13 cellular contexts compared by ENCODE assay signal in the genomic region with DNA sequence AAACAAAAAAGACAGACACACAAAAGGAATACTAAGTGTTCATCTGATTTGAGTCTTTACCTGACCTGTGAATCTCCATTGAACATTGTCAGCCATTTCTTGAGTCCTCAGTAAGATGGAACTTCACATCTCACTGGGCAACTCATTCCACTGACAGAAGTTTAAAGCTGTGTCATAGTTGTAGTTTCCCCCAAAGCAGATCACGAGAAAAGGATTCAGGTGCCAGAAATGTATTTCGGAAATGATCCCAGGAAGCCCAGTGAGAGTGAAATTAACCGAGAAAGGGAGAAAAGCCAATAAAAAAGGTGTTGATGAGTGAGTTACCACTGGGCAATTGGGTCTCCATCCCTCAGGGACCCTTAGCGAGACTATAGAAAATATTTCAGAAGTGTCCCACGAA. TPM values are rescaled to one million over a fixed set of nuclear protein-coding genes. Genes with fewer than 3 reads are reported as not detected.
DNase-seq lines count a peak whose midpoint lies in the region; ATAC-seq and TF ChIP-seq lines count a peak whose summit lies in the region.
"Had no signal": no experiment of that assay in that cellular context is flagged by ENCODE, and none has a peak within 500 bp of the region (broad histone marks: within the 10 kb centered on the region; RNA-seq: fewer than 3 reads in every experiment).

No MANE protein-coding gene starts in this region.

- H3K9me3 Mint-ChIP-seq in activated CD4-positive, alpha-beta T cell treated with anti-CD3 and anti-CD28 coated beads, Interleukin-2, amount 10 ng/mL, durations not matched to agents 24 days and 14 days = no peaks in the 10 kb centered on the region
- no peaks in the 10 kb centered on the region for H3K9me3 Mint-ChIP-seq in neural progenitor cell
- H3K9me3 Mint-ChIP-seq: activated naive CD4-positive, alpha-beta T cell treated with anti-CD3 and anti-CD28 coated beads, Interleukin-2, amount 50 U/mL, for 72 hours had no signal

- peaks cover 7% of the 10 kb centered on the region for H3K4me1 ChIP-seq in neural progenitor cell
- no peaks in the 10 kb centered on the region for H3K4me1 ChIP-seq in foreskin keratinocyte

- H3K36me3 Mint-ChIP-seq in activated CD4-positive, alpha-beta T cell treated with anti-CD3 and anti-CD28 coated beads, Interleukin-2, amount 10 ng/mL, durations not matched to agents 24 days and 14 days (ENCODE audit: low read depth) = no peaks in the 10 kb centered on the region
- peaks cover 2% of the 10 kb centered on the region for H3K36me3 Mint-ChIP-seq in neural progenitor cell
- H3K36me3 Mint-ChIP-seq: activated naive CD4-positive, alpha-beta T cell treated with anti-CD3 and anti-CD28 coated beads, Interleukin-2, amount 50 U/mL, for 72 hours had no signal

- no peak overlapping the region for H3K9ac ChIP-seq in neural progenitor cell

- H3K27me3 ChIP-seq in neural progenitor cell = no peaks in the 10 kb centered on the region
- H3K27me3 ChIP-seq in foreskin keratinocyte = no peaks in the 10 kb centered on the region
- H3K27me3 ChIP-seq: neutrophil had no signal

- H4K20me1 ChIP-seq in neural progenitor cell (ENCODE audit: low read depth) = no peaks in the 10 kb centered on the region

- no peaks in the 10 kb centered on the region for H3K9me3 ChIP-seq in neural progenitor cell (ENCODE audit: low read depth)
- H3K9me3 ChIP-seq: neutrophil had no signal

- peaks cover 34% of the 10 kb centered on the region for H3K4me1 Mint-ChIP-seq in activated CD4-positive, alpha-beta T cell treated with anti-CD3 and anti-CD28 coated beads, Interleukin-2, amount 10 ng/mL, durations not matched to agents 24 days and 14 days
- peaks cover 40% of the 10 kb centered on the region for H3K4me1 Mint-ChIP-seq in neural progenitor cell

- H3K79me2 ChIP-seq in neural progenitor cell (ENCODE audit: low read depth) = peaks cover 38% of the 10 kb centered on the region

- H3K27ac ChIP-seq in neural progenitor cell (no peak overlapping the region), foreskin keratinocyte (no peak overlapping the region)
- H3K27ac ChIP-seq: neutrophil, VCaP had no signal

- no peak for DNase-seq in activated CD4-positive, alpha-beta T cell treated with anti-CD3 and anti-CD28 coated beads, Interleukin-2, amount 10 ng/mL, durations not matched to agents 24 days and 14 days
- DNase-seq in activated CD4-positive, alpha-beta T cell treated with anti-CD3 and anti-CD28 coated beads, Interleukin-2, amount 50 U/mL, for 48 hours = no peak
- DNase-seq in neural progenitor cell (ENCODE audit: low spot score) = no peak
- no peak for DNase-seq in NCI-H2029 treated with DMSO at 0.1 percent for 48 hours (lab: John Stamatoyannopoulos, UW)
- DNase-seq in foreskin keratinocyte = no peak
- no peak for DNase-seq in retina
- DNase-seq: 8988T, NCI-H1417 treated with DMSO at 0.1 percent for 48 hours had no signal

- no peak overlapping the region for H3K4me3 ChIP-seq in neural progenitor cell

- TF ChIP-seq CTCF in neural progenitor cell (IDR thresholded peaks at IDR 0.05) (no peak), foreskin keratinocyte (conservative IDR thresholded peaks at IDR 0.05) (no peak)

- H2AFZ ChIP-seq in neural progenitor cell (replicated peaks) = no peak overlapping the region

- H3K4me2 ChIP-seq in neural progenitor cell = no peak overlapping the region

- ATAC-seq in GM21619 (IDR thresholded peaks at IDR 0.05; ENCODE audit: unreplicated experiment) (peak; percentile 16), HG03521 (IDR thresholded peaks at IDR 0.05; ENCODE audit: unreplicated experiment) (peak; percentile 13), foreskin keratinocyte (no peak)

- peak overlapping the region; percentile 5 for H3K27ac Mint-ChIP-seq in activated CD4-positive, alpha-beta T cell treated with anti-CD3 and anti-CD28 coated beads, Interleukin-2, amount 10 ng/mL, durations not matched to agents 24 days and 14 days
- peak overlapping the region; percentile 38 for H3K27ac Mint-ChIP-seq in neural progenitor cell

- no peaks in the 10 kb centered on the region for H3F3A ChIP-seq in neural progenitor cell (ENCODE audit: low read depth)

- no peaks in the 10 kb centered on the region for H3K36me3 ChIP-seq in neural progenitor cell
- H3K36me3 ChIP-seq: neutrophil had no signal

- H3K4me3 Mint-ChIP-seq in activated CD4-positive, alpha-beta T cell treated with anti-CD3 and anti-CD28 coated beads, Interleukin-2, amount 10 ng/mL, durations not matched to agents 24 days and 14 days = peak overlapping the region; percentile 39
- no peak overlapping the region for H3K4me3 Mint-ChIP-seq in neural progenitor cell

- intact Hi-C loops in activated CD4-positive, alpha-beta T cell treated with anti-CD3 and anti-CD28 coated beads, Interleukin-2, amount 10 ng/mL, durations not matched to agents 24 days and 14 days (cut with micrococcal nuclease) = no loop called here

- H3K27me3 Mint-ChIP-seq in activated CD4-positive, alpha-beta T cell treated with anti-CD3 and anti-CD28 coated beads, Interleukin-2, amount 10 ng/mL, durations not matched to agents 24 days and 14 days = no peaks in the 10 kb centered on the region
- peaks cover 2% of the 10 kb centered on the region for H3K27me3 Mint-ChIP-seq in neural progenitor cell (ENCODE audit: insufficient read depth, low read depth)

RNA-seq across cellular contexts. Expression of a gene that starts 6.5 kb away (rescaled TPM):
- 19.6 and 20.7 TPM in 2 replicates for total RNA-seq in activated CD4-positive, alpha-beta T cell treated with anti-CD3 and anti-CD28 coated beads, Interleukin-2, amount 10 ng/mL, durations not matched to agents 24 days and 14 days
- total RNA-seq in neural progenitor cell (ENCODE audit: low replicate concordance) (52.7 and 86.0 TPM in 2 replicates), foreskin keratinocyte (26.2 and 28.5 TPM in 2 replicates)
- polyA plus RNA-seq in foreskin keratinocyte = 3.7 and 4.1 TPM in 2 replicates

RNA-seq across cellular contexts. Expression of a gene that starts 8.6 kb away (rescaled TPM):
- 0.14 and 0.16 TPM in 2 replicates for total RNA-seq in activated CD4-positive, alpha-beta T cell treated with anti-CD3 and anti-CD28 coated beads, Interleukin-2, amount 10 ng/mL, durations not matched to agents 24 days and 14 days
- total RNA-seq in neural progenitor cell (ENCODE audit: low replicate concordance) (3.0 and 4.1 TPM in 2 replicates), foreskin keratinocyte (0.67 and 0.88 TPM in 2 replicates)
- 0.48 and 0.50 TPM in 2 replicates for polyA plus RNA-seq in foreskin keratinocyte
